Comparison of ENCODE assay signal across 9 cellular contexts in the genomic region with DNA sequence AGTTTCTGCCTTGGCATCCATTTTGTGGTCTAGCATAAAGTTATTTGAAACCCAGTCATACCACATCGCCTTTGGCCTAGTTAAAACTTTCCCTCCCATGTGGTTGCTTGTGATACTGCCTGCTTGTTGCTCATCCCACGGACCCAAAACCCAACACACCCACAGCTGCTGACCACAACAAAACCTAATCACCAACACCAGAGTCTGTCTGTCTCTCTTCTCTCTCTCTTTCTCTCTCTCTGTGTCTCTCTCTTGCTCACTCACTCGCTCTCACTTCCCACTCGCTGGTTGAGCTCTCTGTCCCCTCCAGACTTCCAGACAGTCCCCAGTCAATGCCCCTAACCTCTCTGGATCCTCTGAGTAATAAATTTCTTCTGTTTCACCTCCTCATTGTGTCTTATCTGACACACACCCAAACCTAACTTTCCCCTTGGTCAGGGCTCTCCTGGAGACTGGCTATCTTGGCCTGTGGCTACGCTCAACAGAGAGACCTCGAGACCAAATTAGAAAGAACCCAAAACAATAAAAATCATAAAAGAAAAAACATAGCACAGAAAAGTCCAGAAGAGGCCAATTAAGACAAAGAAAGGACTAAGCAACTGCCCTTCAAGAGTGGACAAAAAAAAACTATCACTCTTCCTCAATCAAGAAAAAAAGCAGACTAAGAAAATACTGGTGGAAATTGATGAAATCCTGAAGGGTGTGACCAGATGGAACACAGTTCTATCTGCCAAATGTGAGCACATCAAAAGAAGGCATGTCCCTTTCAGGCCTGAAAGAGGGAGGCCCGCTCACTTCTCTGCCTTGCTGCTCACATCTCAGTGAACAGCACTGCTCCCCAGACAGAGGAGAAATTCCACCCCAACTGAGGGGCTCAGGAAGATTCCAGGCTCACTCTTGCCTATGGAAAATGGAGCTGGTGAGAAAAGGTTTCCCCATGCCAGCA. TPM values are rescaled to one million over a fixed set of nuclear protein-coding genes. Genes with fewer than 3 reads are reported as not detected.
DNase-seq lines count a peak whose midpoint lies in the region; ATAC-seq and TF ChIP-seq lines count a peak whose summit lies in the region.
"Had no signal": no experiment of that assay in that cellular context is flagged by ENCODE, and none has a peak within 500 bp of the region (broad histone marks: within the 10 kb centered on the region; RNA-seq: fewer than 3 reads in every experiment).

No MANE protein-coding gene starts in this region.

- DNase-seq in AG10803 (ENCODE audit: low read depth) (peak; percentile 89), SW480 (ENCODE audit: low spot score) (peak; percentile 48), fibroblast of peridontal ligament (ENCODE audit: extremely low read depth) (peak; percentile 73), left ventricle myocardium superior (no peak), GOT3 (lab: John Stamatoyannopoulos, UW) (no peak), occipital lobe (lab: John Stamatoyannopoulos, UW) (no peak), SHP77 (lab: John Stamatoyannopoulos, UW) (no peak)
- DNase-seq: DMS 273 treated with DMSO at 0.1 percent for 48 hours had no signal

- H3K4me3 ChIP-seq in AG10803 (ENCODE audit: low read length) = no peak overlapping the region

- intact Hi-C loops in left ventricle myocardium superior (cut with micrococcal nuclease) = no loop called here

- ATAC-seq in GM21390 (IDR thresholded peaks at IDR 0.05; ENCODE audit: unreplicated experiment) = peak; percentile 70
- no peak for ATAC-seq in left ventricle myocardium superior

- TF ChIP-seq CTCF in AG10803 (conservative IDR thresholded peaks at IDR 0.05; ENCODE audit: low read length) = no peak

RNA-seq across cellular contexts. Expression of gene TTLL11, which starts 41.4 kb away (rescaled TPM):
- total RNA-seq in left ventricle myocardium superior (5.8 TPM), occipital lobe (26.8 TPM)

Comparison
In these comparisons a context has a peak if more than half of its experiments do, and no peak if none do; other contexts are left out.
1. DNase-seq: peak in AG10803 (single experiment), SW480 (single experiment) and fibroblast of peridontal ligament (single experiment); none in left ventricle myocardium superior (single experiment), GOT3 (single experiment), occipital lobe (single experiment) and SHP77 (0 of 2).